1 cellular context compared by ENCODE assay signal in the genomic region with DNA sequence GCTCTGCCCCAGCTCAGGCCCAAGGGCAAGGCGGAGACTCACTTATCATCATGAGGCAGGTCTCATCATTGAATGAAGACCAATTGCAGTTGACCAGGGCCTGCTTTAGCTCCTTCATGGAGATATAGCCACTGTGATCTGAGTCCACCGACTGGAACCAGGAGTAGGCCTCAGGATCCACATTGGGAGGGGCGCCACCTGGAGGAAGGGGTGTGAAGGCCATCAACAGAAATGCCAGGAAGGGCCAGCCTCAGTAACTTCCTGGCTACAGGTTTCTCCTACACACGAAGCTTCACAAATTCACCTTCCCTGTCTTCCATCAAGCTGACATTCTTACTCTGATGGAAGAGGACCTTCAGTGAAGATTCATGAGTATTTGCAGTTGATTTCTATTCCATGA.
A peak's percentile ranks its signal among the peaks of the same experiment; 100 is the strongest.
TF ChIP-seq lines count a peak whose summit lies in the region.

No MANE protein-coding gene starts in this region.

TF ChIP-seq in HCT116, 20 proteins besides CTCF, POLR2A, EP300 and RAD21 (continued from another document):
- TF ChIP-seq ZFX (IDR thresholded peaks at IDR 0.05) = peak; percentile 37; the same call in 1 of the 2 replicates
- TF ChIP-seq, protein P1, sequence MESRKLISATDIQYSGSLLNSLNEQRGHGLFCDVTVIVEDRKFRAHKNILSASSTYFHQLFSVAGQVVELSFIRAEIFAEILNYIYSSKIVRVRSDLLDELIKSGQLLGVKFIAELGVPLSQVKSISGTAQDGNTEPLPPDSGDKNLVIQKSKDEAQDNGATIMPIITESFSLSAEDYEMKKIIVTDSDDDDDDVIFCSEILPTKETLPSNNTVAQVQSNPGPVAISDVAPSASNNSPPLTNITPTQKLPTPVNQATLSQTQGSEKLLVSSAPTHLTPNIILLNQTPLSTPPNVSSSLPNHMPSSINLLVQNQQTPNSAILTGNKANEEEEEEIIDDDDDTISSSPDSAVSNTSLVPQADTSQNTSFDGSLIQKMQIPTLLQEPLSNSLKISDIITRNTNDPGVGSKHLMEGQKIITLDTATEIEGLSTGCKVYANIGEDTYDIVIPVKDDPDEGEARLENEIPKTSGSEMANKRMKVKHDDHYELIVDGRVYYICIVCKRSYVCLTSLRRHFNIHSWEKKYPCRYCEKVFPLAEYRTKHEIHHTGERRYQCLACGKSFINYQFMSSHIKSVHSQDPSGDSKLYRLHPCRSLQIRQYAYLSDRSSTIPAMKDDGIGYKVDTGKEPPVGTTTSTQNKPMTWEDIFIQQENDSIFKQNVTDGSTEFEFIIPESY (IDR thresholded peaks at IDR 0.05; ENCODE audit: extremely low read depth, insufficient replicate concordance, low read length) = no peak
